21 cellular contexts compared by ENCODE assay signal in genomic region chr15:48584090-48584831, GRCh38.
"Had no signal": no experiment of that assay in that cellular context is flagged by ENCODE, and none has a peak within 500 bp of the region (broad histone marks: within the 10 kb centered on the region; RNA-seq: fewer than 3 reads in every experiment).

No MANE protein-coding gene starts in this region.

- H3K27me3 Mint-ChIP-seq: activated CD4-positive, alpha-beta memory T cell treated with anti-CD3 and anti-CD28 coated beads for 36 hours; activated naive CD8-positive, alpha-beta T cell; central memory CD8-positive, alpha-beta T cell had no signal

- H3K4me3 ChIP-seq: body of pancreas, gastrocnemius medialis, left lung, prostate gland, right atrium auricular region, suprapubic skin, upper lobe of left lung had no signal

- DNase-seq: activated CD4-positive, alpha-beta memory T cell treated with anti-CD3 and anti-CD28 coated beads for 36 hours; activated CD4-positive, alpha-beta T cell treated with anti-CD3 and anti-CD28 coated beads for 4 hours; activated CD8-positive, alpha-beta memory T cell treated with anti-CD3 and anti-CD28 coated beads, Interleukin-2, amount 10 ng/mL, durations not matched to agents 7 days and 5 days; amniotic stem cell; body of pancreas; cortex of kidney; gastrocnemius medialis; head of caudate nucleus; kidney; left lung; midbrain; occipital lobe; stimulated activated naive CD8-positive, alpha-beta T cell treated with anti-CD3 and anti-CD28 coated beads, Interleukin-15, Interleukin-2, amounts not matched to agents 100 U/mL and 50 U/mL, for 24 hours; upper lobe of left lung had no signal

- H3K27ac Mint-ChIP-seq: activated CD4-positive, alpha-beta memory T cell treated with anti-CD3 and anti-CD28 coated beads for 36 hours; activated CD8-positive, alpha-beta memory T cell treated with anti-CD3 and anti-CD28 coated beads, Interleukin-2, amount 10 ng/mL, durations not matched to agents 7 days and 5 days; activated naive CD8-positive, alpha-beta T cell; T-helper 2 cell treated with Interferon-gamma antibody and Interleukin-4, amounts not matched to agents 5 μg/mL and 100 μg/mL, for 36 hours; WTC11 had no signal

- H3K36me3 ChIP-seq: gastrocnemius medialis, left lung, prostate gland, right atrium auricular region, suprapubic skin, upper lobe of left lung had no signal

- H3K4me1 ChIP-seq: body of pancreas, left lung, prostate gland had no signal

- H3K36me3 Mint-ChIP-seq: activated CD4-positive, alpha-beta memory T cell treated with anti-CD3 and anti-CD28 coated beads for 36 hours; activated CD8-positive, alpha-beta memory T cell treated with anti-CD3 and anti-CD28 coated beads, Interleukin-2, amount 10 ng/mL, durations not matched to agents 7 days and 5 days; activated naive CD8-positive, alpha-beta T cell; WTC11 had no signal

- H3K9me3 Mint-ChIP-seq: activated CD4-positive, alpha-beta memory T cell treated with anti-CD3 and anti-CD28 coated beads for 36 hours; central memory CD8-positive, alpha-beta T cell; T-helper 2 cell treated with Interferon-gamma antibody and Interleukin-4, amounts not matched to agents 5 μg/mL and 100 μg/mL, for 36 hours; WTC11 had no signal

- ATAC-seq: activated CD8-positive, alpha-beta memory T cell treated with anti-CD3 and anti-CD28 coated beads, Interleukin-2, amount 10 ng/mL, durations not matched to agents 7 days and 5 days; body of pancreas; gastrocnemius medialis; left lung; stimulated activated naive CD8-positive, alpha-beta T cell treated with anti-CD3 and anti-CD28 coated beads, Interleukin-15, Interleukin-2, amounts not matched to agents 100 U/mL and 50 U/mL, for 24 hours; WTC11 had no signal

- H3K4me1 Mint-ChIP-seq: activated CD8-positive, alpha-beta memory T cell treated with anti-CD3 and anti-CD28 coated beads, Interleukin-2, amount 10 ng/mL, durations not matched to agents 7 days and 5 days; central memory CD8-positive, alpha-beta T cell; WTC11 had no signal

- H3K27me3 ChIP-seq: body of pancreas, gastrocnemius medialis, left lung, right atrium auricular region, suprapubic skin, upper lobe of left lung had no signal

- H3K4me3 Mint-ChIP-seq: activated CD4-positive, alpha-beta memory T cell treated with anti-CD3 and anti-CD28 coated beads for 36 hours; activated CD8-positive, alpha-beta memory T cell treated with anti-CD3 and anti-CD28 coated beads, Interleukin-2, amount 10 ng/mL, durations not matched to agents 7 days and 5 days; activated naive CD8-positive, alpha-beta T cell; central memory CD8-positive, alpha-beta T cell; T-helper 2 cell treated with Interferon-gamma antibody and Interleukin-4, amounts not matched to agents 5 μg/mL and 100 μg/mL, for 36 hours; WTC11 had no signal

- H3K27ac ChIP-seq: body of pancreas, gastrocnemius medialis, left lung, prostate gland, right atrium auricular region, suprapubic skin, upper lobe of left lung had no signal

- H3K9me3 ChIP-seq: body of pancreas, gastrocnemius medialis, left lung, prostate gland, right atrium auricular region, suprapubic skin, upper lobe of left lung had no signal
